19 cellular contexts compared by ENCODE assay signal in genomic region chr2:56207760-56208159, GRCh38. TPM values are rescaled to one million over a fixed set of nuclear protein-coding genes. Genes with fewer than 3 reads are reported as not detected.
DNase-seq lines count a peak whose midpoint lies in the region; ATAC-seq, FAIRE-seq and TF ChIP-seq lines count a peak whose summit lies in the region.
"Had no signal": no experiment of that assay in that cellular context is flagged by ENCODE, and none has a peak within 500 bp of the region (broad histone marks: within the 10 kb centered on the region; RNA-seq: fewer than 3 reads in every experiment).

No MANE protein-coding gene starts in this region.

- intact Hi-C loops in CD8-positive, alpha-beta T cell (cut with DNase I, micrococcal nuclease) = no loop called here

- H3K27ac Mint-ChIP-seq in glutamatergic neuron (ENCODE audit: unreplicated experiment) (peak overlapping the region; percentile 63), progenitor cell of endocrine pancreas (peak overlapping the region; percentile 81)
- H3K27ac Mint-ChIP-seq in CD8-positive, alpha-beta T cell = no peak overlapping the region
- H3K27ac Mint-ChIP-seq: CD4-positive, CD25-positive, alpha-beta regulatory T cell; GM23338 had no signal

- DNase-seq in NCI-H69 (lab: John Stamatoyannopoulos, UW) (peak; percentile 35), glutamatergic neuron (no peak), progenitor cell of endocrine pancreas (ENCODE audit: low spot score, unreplicated experiment) (no peak), small intestine (no peak)
- DNase-seq in stimulated activated CD4-positive, alpha-beta T cell treated with anti-CD3 and anti-CD28 coated beads, Interleukin-1b, Interleukin-23, amount 100 ng/mL, for 48 hours = no peak
- DNase-seq in CD8-positive, alpha-beta T cell = no peak
- DNase-seq: BE2C; C1 segment of cervical spinal cord; Caco-2; CD4-positive, CD25-positive, alpha-beta regulatory T cell; HCEC 1CT had no signal

- no peak for ATAC-seq in CD8-positive, alpha-beta T cell
- ATAC-seq: GM23338 had no signal

- no peak overlapping the region for H3K4me3 Mint-ChIP-seq in glutamatergic neuron (ENCODE audit: unreplicated experiment)
- no peak overlapping the region for H3K4me3 Mint-ChIP-seq in progenitor cell of endocrine pancreas (ENCODE audit: low read depth)
- no peak overlapping the region for H3K4me3 Mint-ChIP-seq in CD8-positive, alpha-beta T cell
- H3K4me3 Mint-ChIP-seq: CD4-positive, CD25-positive, alpha-beta regulatory T cell; GM23338 had no signal

- H3K36me3 Mint-ChIP-seq in glutamatergic neuron (ENCODE audit: unreplicated experiment) = peaks cover 6% of the 10 kb centered on the region
- H3K36me3 Mint-ChIP-seq in progenitor cell of endocrine pancreas (ENCODE audit: insufficient read depth) = peaks cover 4% of the 10 kb centered on the region
- no peaks in the 10 kb centered on the region for H3K36me3 Mint-ChIP-seq in CD8-positive, alpha-beta T cell
- H3K36me3 Mint-ChIP-seq: CD4-positive, CD25-positive, alpha-beta regulatory T cell had no signal

- peak overlapping the region; percentile 69 for H3K27ac ChIP-seq in 22Rv1
- no peak overlapping the region for H3K27ac ChIP-seq in CD8-positive, alpha-beta T cell (ENCODE audit: low read depth, low read length)
- no peak overlapping the region for H3K27ac ChIP-seq in small intestine (ENCODE audit: low read depth in 1 of 2, low read length in 1 of 2)
- H3K27ac ChIP-seq: HL-60 had no signal

- H3K27me3 ChIP-seq in CD8-positive, alpha-beta T cell (ENCODE audit: insufficient read depth, low read length) = no peaks in the 10 kb centered on the region
- no peaks in the 10 kb centered on the region for H3K27me3 ChIP-seq in small intestine (ENCODE audit: control insufficient read depth in 2 of 2, insufficient read depth in 2 of 2, low read length in 2 of 2)
- H3K27me3 ChIP-seq: BE2C had no signal

- H3K27me3 Mint-ChIP-seq in glutamatergic neuron (ENCODE audit: unreplicated experiment) (no peaks in the 10 kb centered on the region), progenitor cell of endocrine pancreas (no peaks in the 10 kb centered on the region)
- H3K27me3 Mint-ChIP-seq in CD8-positive, alpha-beta T cell (ENCODE audit: low read depth) = no peaks in the 10 kb centered on the region
- H3K27me3 Mint-ChIP-seq: CD4-positive, CD25-positive, alpha-beta regulatory T cell had no signal

- no peak for TF ChIP-seq CTCF in 22Rv1 (IDR thresholded peaks at IDR 0.05)
- no peak for TF ChIP-seq CTCF in glutamatergic neuron (IDR thresholded peaks at IDR 0.05; ENCODE audit: partially characterized antibody, unreplicated experiment)
- no peak for TF ChIP-seq CTCF in progenitor cell of endocrine pancreas (IDR thresholded peaks at IDR 0.05; ENCODE audit: unreplicated experiment)
- TF ChIP-seq CTCF in CD8-positive, alpha-beta T cell (IDR thresholded peaks at IDR 0.05) = no peak

- no peaks in the 10 kb centered on the region for H3K36me3 ChIP-seq in CD8-positive, alpha-beta T cell (ENCODE audit: insufficient read depth, low read length)
- H3K36me3 ChIP-seq in small intestine (ENCODE audit: control insufficient read depth in 2 of 2, insufficient read depth in 2 of 2, low read length in 2 of 2) = no peaks in the 10 kb centered on the region
- H3K36me3 ChIP-seq: BE2C had no signal

- CTCF ChIA-PET in CD8-positive, alpha-beta T cell (lab: Charles Lee) = no interaction called here

- H3K9me3 Mint-ChIP-seq in glutamatergic neuron (ENCODE audit: unreplicated experiment) (peaks cover 2% of the 10 kb centered on the region), progenitor cell of endocrine pancreas (ENCODE audit: low read depth) (peaks cover 6% of the 10 kb centered on the region)
- peaks cover 5% of the 10 kb centered on the region for H3K9me3 Mint-ChIP-seq in CD8-positive, alpha-beta T cell
- H3K9me3 Mint-ChIP-seq: GM23338 had no signal

- H3K4me1 Mint-ChIP-seq in glutamatergic neuron (ENCODE audit: low read depth, unreplicated experiment) = peaks cover 27% of the 10 kb centered on the region
- peaks cover 19% of the 10 kb centered on the region for H3K4me1 Mint-ChIP-seq in progenitor cell of endocrine pancreas (ENCODE audit: low read depth)
- no peaks in the 10 kb centered on the region for H3K4me1 Mint-ChIP-seq in CD8-positive, alpha-beta T cell (ENCODE audit: low read depth)
- H3K4me1 Mint-ChIP-seq: CD4-positive, CD25-positive, alpha-beta regulatory T cell; GM23338 had no signal

- no peaks in the 10 kb centered on the region for H3K9me3 ChIP-seq in CD8-positive, alpha-beta T cell (ENCODE audit: low read length)
- no peaks in the 10 kb centered on the region for H3K9me3 ChIP-seq in small intestine (ENCODE audit: control insufficient read depth, low read depth)
- H3K9me3 ChIP-seq: BE2C, Caco-2 had no signal

- FAIRE-seq in small intestine (lab: Jason Lieb, UNC) = no peak
- FAIRE-seq: D721Med, G401.6, GM12892, GM18507, H54 had no signal

- H3K4me3 ChIP-seq in CD8-positive, alpha-beta T cell (ENCODE audit: low read depth, low read length) = no peak overlapping the region
- no peak overlapping the region for H3K4me3 ChIP-seq in small intestine (ENCODE audit: low read depth in 1 of 2, low read length in 2 of 2)
- H3K4me3 ChIP-seq: GM23338 had no signal

- 31 to 77% (median 67%) methylated on average over 1 of the region's 1 CpG for WGBS in small intestine, 3 donors

- POLR2A ChIA-PET in CD8-positive, alpha-beta T cell (lab: Charles Lee) = no interaction called here

- H3K4me1 ChIP-seq in CD8-positive, alpha-beta T cell (ENCODE audit: insufficient read depth, low read length) = no peaks in the 10 kb centered on the region
- no peaks in the 10 kb centered on the region for H3K4me1 ChIP-seq in small intestine (ENCODE audit: control insufficient read depth in 2 of 2, insufficient read depth in 1 of 2, low read depth in 1 of 2, low read length in 1 of 2)
- H3K4me1 ChIP-seq: BE2C, Caco-2 had no signal

RNA-seq across cellular contexts. Expression of gene CCDC85A, which starts 24.0 kb away (rescaled TPM):
- 12.1 TPM for total RNA-seq in glutamatergic neuron (ENCODE audit: unreplicated experiment)
- total RNA-seq in progenitor cell of endocrine pancreas = 1.1 TPM in 2 replicates
- not detected for total RNA-seq in CD8-positive, alpha-beta T cell
- 1 to 10 TPM in 1 of 3 donors, not detected in 2; 1.2 TPM for polyA plus RNA-seq in small intestine
- total RNA-seq: Caco-2; CD4-positive, CD25-positive, alpha-beta regulatory T cell had no signal
- polyA plus RNA-seq: CD4-positive, CD25-positive, alpha-beta regulatory T cell had no signal
